Comparison of ENCODE assay signal across 17 cellular contexts in the genomic region with DNA sequence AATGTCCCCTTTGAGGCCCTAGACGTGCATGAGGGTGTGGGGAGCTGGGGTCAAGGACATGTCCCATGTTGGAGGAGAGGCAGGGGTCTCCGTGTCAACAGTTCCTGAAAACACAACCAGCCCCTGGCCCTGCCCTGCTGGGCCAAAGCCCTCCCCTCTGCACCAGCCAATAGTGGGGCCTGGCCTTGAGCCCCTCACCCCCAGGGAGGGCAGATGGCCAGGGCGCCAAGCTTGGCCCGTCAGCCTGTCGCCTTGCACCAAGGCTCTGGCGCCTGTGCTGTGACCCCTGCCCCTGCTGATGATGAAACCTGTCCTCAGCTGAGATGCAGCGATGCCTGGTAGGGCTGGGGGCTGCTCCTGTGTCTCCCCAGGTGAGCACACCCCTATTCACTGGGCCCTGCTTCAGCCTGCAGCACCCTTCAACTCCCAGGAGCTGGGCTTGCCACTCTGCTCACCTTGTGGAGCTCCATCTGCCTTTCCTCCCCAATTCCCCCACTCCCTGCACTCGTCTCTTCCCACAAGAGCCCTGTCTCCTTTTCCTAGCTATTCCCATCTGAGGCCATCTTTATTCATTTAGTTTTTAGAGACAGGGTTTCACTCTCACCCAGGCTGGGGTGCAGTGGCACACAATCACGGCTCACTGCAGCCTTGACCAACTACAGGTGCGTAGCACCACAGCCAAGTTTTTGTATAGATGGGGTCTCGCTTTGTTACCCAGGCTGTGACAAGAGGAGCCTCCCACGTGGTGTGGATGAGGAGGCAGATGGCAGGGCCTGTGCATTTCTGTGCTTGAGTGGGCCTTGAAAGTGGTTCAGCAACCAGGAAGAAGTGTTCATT. TPM values are rescaled to one million over a fixed set of nuclear protein-coding genes. Genes with fewer than 3 reads are reported as not detected.
DNase-seq lines count a peak whose midpoint lies in the region; ATAC-seq, FAIRE-seq and TF ChIP-seq lines count a peak whose summit lies in the region.
"Had no signal": no experiment of that assay in that cellular context is flagged by ENCODE, and none has a peak within 500 bp of the region (broad histone marks: within the 10 kb centered on the region; RNA-seq: fewer than 3 reads in every experiment).

No MANE protein-coding gene starts in this region.

- 63 to 68% methylated on average over 3 to 8 of the region's 12 CpGs for WGBS in esophagus squamous epithelium, 2 donors

- no peak overlapping the region for H3K4me3 ChIP-seq in esophagus squamous epithelium
- H3K4me3 ChIP-seq: Peyer's patch had no signal

- intact Hi-C loops in sciatic nerve (cut with DNase I), result no loop called here
- intact Hi-C loops in esophagus squamous epithelium (cut with DNase I), result no loop called here

- no peaks in the 10 kb centered on the region for H3K9me3 Mint-ChIP-seq in T-helper 1 cell treated with Interleukin-12 subunit alpha and Interleukin-12 subunit beta and Interleukin-4 antibody, amounts not matched to agents 30 μg/mL and 1 μg/mL, for 36 hours
- peaks cover 12% of the 10 kb centered on the region for H3K9me3 Mint-ChIP-seq in glutamatergic neuron (ENCODE audit: unreplicated experiment)
- H3K9me3 Mint-ChIP-seq: activated naive CD4-positive, alpha-beta T cell treated with anti-CD3 and anti-CD28 coated beads, Interleukin-2, amount 50 U/mL, for 72 hours had no signal

- DNase-seq in T-helper 1 cell (no peak), NAMALWA (ENCODE audit: low spot score) (peak; percentile 60), glutamatergic neuron (peak; percentile 61), sciatic nerve (ENCODE audit: low spot score) (no peak), esophagus squamous epithelium (lab: John Stamatoyannopoulos, UW) (no peak), D721Med (ENCODE audit: insufficient read length, low spot score) (no peak)
- DNase-seq: activated CD8-positive, alpha-beta memory T cell treated with anti-CD3 and anti-CD28 coated beads, Interleukin-2, amount 50 U/mL, for 4 hours; NCI-H1694; NCI-H69; Peyer's patch; stimulated activated CD4-positive, alpha-beta T cell treated with anti-CD3 and anti-CD28 coated beads, Interleukin-4, amount 100 ng/mL, for 24 hours had no signal

- no peak for TF ChIP-seq CTCF in glutamatergic neuron (IDR thresholded peaks at IDR 0.05; ENCODE audit: partially characterized antibody, unreplicated experiment)
- no peak for TF ChIP-seq CTCF in esophagus squamous epithelium (IDR thresholded peaks at IDR 0.05)
- TF ChIP-seq CTCF in D721Med (IDR thresholded peaks at IDR 0.05; ENCODE audit: insufficient read depth, missing control alignments), result no peak

- no peak for TF ChIP-seq POLR2A in esophagus squamous epithelium (IDR thresholded peaks at IDR 0.05)

- no peaks in the 10 kb centered on the region for H3K9me3 ChIP-seq in esophagus squamous epithelium
- H3K9me3 ChIP-seq: Peyer's patch had no signal

- no peaks in the 10 kb centered on the region for H3K4me1 Mint-ChIP-seq in T-helper 1 cell treated with Interleukin-12 subunit alpha and Interleukin-12 subunit beta and Interleukin-4 antibody, amounts not matched to agents 30 μg/mL and 1 μg/mL, for 36 hours (ENCODE audit: low read depth)
- peaks cover 12% of the 10 kb centered on the region for H3K4me1 Mint-ChIP-seq in glutamatergic neuron (ENCODE audit: low read depth, unreplicated experiment)

- H3K27me3 ChIP-seq in esophagus squamous epithelium, result peaks cover 0 to 31% (median 0%) of the 10 kb centered on the region in 4 donors
- H3K27me3 ChIP-seq: Peyer's patch had no signal

- peak overlapping the region; percentile 20 for H3K27ac Mint-ChIP-seq in T-helper 1 cell treated with Interleukin-12 subunit alpha and Interleukin-12 subunit beta and Interleukin-4 antibody, amounts not matched to agents 30 μg/mL and 1 μg/mL, for 36 hours
- peak overlapping the region; percentile 91 for H3K27ac Mint-ChIP-seq in glutamatergic neuron (ENCODE audit: unreplicated experiment)

- H3K4me1 ChIP-seq in esophagus squamous epithelium, result peaks cover 4 to 31% (median 8%) of the 10 kb centered on the region in 3 donors

- ATAC-seq in sciatic nerve (peak; percentile 31), SK-N-SH treated with all-trans-retinoic acid at 6 μM for 48 hours (no peak)

- peaks cover 20 to 50% (median 22%) of the 10 kb centered on the region in 3 donors for H3K36me3 ChIP-seq in esophagus squamous epithelium

- H3K4me3 Mint-ChIP-seq in T-helper 1 cell treated with Interleukin-12 subunit alpha and Interleukin-12 subunit beta and Interleukin-4 antibody, amounts not matched to agents 30 μg/mL and 1 μg/mL, for 36 hours, result no peak overlapping the region
- peak overlapping the region; percentile 34 for H3K4me3 Mint-ChIP-seq in glutamatergic neuron (ENCODE audit: unreplicated experiment)

- H3K36me3 Mint-ChIP-seq in T-helper 1 cell treated with Interleukin-12 subunit alpha and Interleukin-12 subunit beta and Interleukin-4 antibody, amounts not matched to agents 30 μg/mL and 1 μg/mL, for 36 hours (ENCODE audit: low read depth), result peaks cover 11% of the 10 kb centered on the region
- no peaks in the 10 kb centered on the region for H3K36me3 Mint-ChIP-seq in glutamatergic neuron (ENCODE audit: unreplicated experiment)

- peaks cover 15% of the 10 kb centered on the region for H3K27me3 Mint-ChIP-seq in T-helper 1 cell treated with Interleukin-12 subunit alpha and Interleukin-12 subunit beta and Interleukin-4 antibody, amounts not matched to agents 30 μg/mL and 1 μg/mL, for 36 hours (ENCODE audit: low read depth)
- H3K27me3 Mint-ChIP-seq in glutamatergic neuron (ENCODE audit: unreplicated experiment), result peaks cover 15% of the 10 kb centered on the region

- no peak for FAIRE-seq in D721Med (lab: Jason Lieb, UNC)
- FAIRE-seq: A204.1, islet of Langerhans had no signal

- H3K27ac ChIP-seq in esophagus squamous epithelium, result no peak overlapping the region
- H3K27ac ChIP-seq: Peyer's patch had no signal

TF ChIP-seq in SK-N-SH treated with all-trans-retinoic acid at 6 μM for 48 hours, 23 proteins besides CTCF, POLR2A, EP300 and RAD21 (continues in another document):
- TF ChIP-seq ZNF70 (CRISPR knock-in tag; IDR thresholded peaks at IDR 0.05) (no peak), ZFP3 (CRISPR knock-in tag; IDR thresholded peaks at IDR 0.05) (no peak), GLIS3 (CRISPR knock-in tag; IDR thresholded peaks at IDR 0.05) (no peak), ZNF8 (CRISPR knock-in tag; IDR thresholded peaks at IDR 0.05) (no peak), PPARA (CRISPR knock-in tag; IDR thresholded peaks at IDR 0.05; ENCODE audit: borderline replicate concordance) (no peak)
- TF ChIP-seq, protein P1, sequence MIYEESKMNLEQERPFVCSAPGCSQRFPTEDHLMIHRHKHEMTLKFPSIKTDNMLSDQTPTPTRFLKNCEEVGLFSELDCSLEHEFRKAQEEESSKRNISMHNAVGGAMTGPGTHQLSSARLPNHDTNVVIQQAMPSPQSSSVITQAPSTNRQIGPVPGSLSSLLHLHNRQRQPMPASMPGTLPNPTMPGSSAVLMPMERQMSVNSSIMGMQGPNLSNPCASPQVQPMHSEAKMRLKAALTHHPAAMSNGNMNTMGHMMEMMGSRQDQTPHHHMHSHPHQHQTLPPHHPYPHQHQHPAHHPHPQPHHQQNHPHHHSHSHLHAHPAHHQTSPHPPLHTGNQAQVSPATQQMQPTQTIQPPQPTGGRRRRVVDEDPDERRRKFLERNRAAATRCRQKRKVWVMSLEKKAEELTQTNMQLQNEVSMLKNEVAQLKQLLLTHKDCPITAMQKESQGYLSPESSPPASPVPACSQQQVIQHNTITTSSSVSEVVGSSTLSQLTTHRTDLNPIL (CRISPR knock-in tag; IDR thresholded peaks at IDR 0.05; ENCODE audit: low read depth), result no peak
- TF ChIP-seq, protein P2, sequence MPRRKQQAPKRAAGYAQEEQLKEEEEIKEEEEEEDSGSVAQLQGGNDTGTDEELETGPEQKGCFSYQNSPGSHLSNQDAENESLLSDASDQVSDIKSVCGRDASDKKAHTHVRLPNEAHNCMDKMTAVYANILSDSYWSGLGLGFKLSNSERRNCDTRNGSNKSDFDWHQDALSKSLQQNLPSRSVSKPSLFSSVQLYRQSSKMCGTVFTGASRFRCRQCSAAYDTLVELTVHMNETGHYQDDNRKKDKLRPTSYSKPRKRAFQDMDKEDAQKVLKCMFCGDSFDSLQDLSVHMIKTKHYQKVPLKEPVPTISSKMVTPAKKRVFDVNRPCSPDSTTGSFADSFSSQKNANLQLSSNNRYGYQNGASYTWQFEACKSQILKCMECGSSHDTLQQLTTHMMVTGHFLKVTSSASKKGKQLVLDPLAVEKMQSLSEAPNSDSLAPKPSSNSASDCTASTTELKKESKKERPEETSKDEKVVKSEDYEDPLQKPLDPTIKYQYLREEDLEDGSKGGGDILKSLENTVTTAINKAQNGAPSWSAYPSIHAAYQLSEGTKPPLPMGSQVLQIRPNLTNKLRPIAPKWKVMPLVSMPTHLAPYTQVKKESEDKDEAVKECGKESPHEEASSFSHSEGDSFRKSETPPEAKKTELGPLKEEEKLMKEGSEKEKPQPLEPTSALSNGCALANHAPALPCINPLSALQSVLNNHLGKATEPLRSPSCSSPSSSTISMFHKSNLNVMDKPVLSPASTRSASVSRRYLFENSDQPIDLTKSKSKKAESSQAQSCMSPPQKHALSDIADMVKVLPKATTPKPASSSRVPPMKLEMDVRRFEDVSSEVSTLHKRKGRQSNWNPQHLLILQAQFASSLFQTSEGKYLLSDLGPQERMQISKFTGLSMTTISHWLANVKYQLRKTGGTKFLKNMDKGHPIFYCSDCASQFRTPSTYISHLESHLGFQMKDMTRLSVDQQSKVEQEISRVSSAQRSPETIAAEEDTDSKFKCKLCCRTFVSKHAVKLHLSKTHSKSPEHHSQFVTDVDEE (CRISPR knock-in tag; IDR thresholded peaks at IDR 0.05), result no peak

RNA-seq across cellular contexts. Expression of a gene that starts 2.1 kb away (rescaled TPM):
- total RNA-seq in glutamatergic neuron (ENCODE audit: unreplicated experiment), result not detected
- total RNA-seq in sciatic nerve, result 8.9 TPM
- total RNA-seq in esophagus squamous epithelium, result not detected
- total RNA-seq: epithelial cell of proximal tubule, Peyer's patch had no signal

RNA-seq across cellular contexts. Expression of a gene that starts 11.4 kb away (rescaled TPM):
- total RNA-seq in glutamatergic neuron (ENCODE audit: unreplicated experiment) (132 TPM), sciatic nerve (137 TPM), esophagus squamous epithelium (10 to 100 TPM; 56.1 to 79.7 (median 59.0) TPM)

RNA-seq across cellular contexts. Expression of a gene that starts 11.8 kb away (rescaled TPM):
- total RNA-seq in glutamatergic neuron (ENCODE audit: unreplicated experiment) (not detected), sciatic nerve (82.2 TPM), esophagus squamous epithelium (1 to 10 TPM in 1 of 4 donors, not detected in 3; 2.3 TPM)
- total RNA-seq: epithelial cell of proximal tubule had no signal

RNA-seq across cellular contexts. Expression of a gene that starts 31.4 kb away (rescaled TPM):
- total RNA-seq in glutamatergic neuron (ENCODE audit: unreplicated experiment) (5.4 TPM), sciatic nerve (9.3 TPM), esophagus squamous epithelium (100 to 1,000 TPM in 1 of 4 donors, 10 to 100 TPM in 3; 36.0 to 113 (median 79.4) TPM)

RNA-seq across cellular contexts. Expression of a gene that starts 48.8 kb away (rescaled TPM):
- total RNA-seq in glutamatergic neuron (ENCODE audit: unreplicated experiment), result not detected
- 23.8 TPM for total RNA-seq in sciatic nerve
- 1 to 10 TPM in 2 of 4 donors, under 1 TPM in 2; 0.11 to 6.1 (median 1.9) TPM for total RNA-seq in esophagus squamous epithelium

Comparison
In these comparisons a context has a peak if more than half of its experiments do, and no peak if none do; other contexts are left out.
1. DNase-seq: peak in NAMALWA (single experiment) and glutamatergic neuron (single experiment); none in T-helper 1 cell (0 of 5), sciatic nerve (single experiment), esophagus squamous epithelium (single experiment) and D721Med (single experiment).
2. RNA of a gene that starts 11.8 kb away (total RNA-seq): 82.2 TPM in sciatic nerve (single experiment); not detected in glutamatergic neuron (single experiment) and 2.3 TPM in esophagus squamous epithelium; every median in the first group is over 10 times any median in the second.